In genomic region chr9:88936668-88937067, GRCh38 we compare ENCODE assay signal across 30 cellular contexts. TPM values are rescaled to one million over a fixed set of nuclear protein-coding genes. Genes with fewer than 3 reads are reported as not detected.
DNase-seq lines count a peak whose midpoint lies in the region; ATAC-seq and TF ChIP-seq lines count a peak whose summit lies in the region.
"Had no signal": no experiment of that assay in that cellular context is flagged by ENCODE, and none has a peak within 500 bp of the region (broad histone marks: within the 10 kb centered on the region; RNA-seq: fewer than 3 reads in every experiment).

No MANE protein-coding gene starts in this region.

- H3K18ac ChIP-seq in IMR-90 (ENCODE audit: low read depth, low read length), result no peak overlapping the region

- no peaks in the 10 kb centered on the region; the same call in 1 of the 2 replicates for H3K4me1 ChIP-seq in IMR-90 (ENCODE audit: control insufficient read depth, insufficient read depth, low read length)
- H3K4me1 ChIP-seq in naive thymus-derived CD4-positive, alpha-beta T cell (ENCODE audit: control insufficient read depth in 2 of 2, insufficient read depth in 2 of 2, low read length in 2 of 2), result no peaks in the 10 kb centered on the region
- H3K4me1 ChIP-seq: HAP-1, sigmoid colon had no signal

- peaks cover 0 to 4% (median 0%) of the 10 kb centered on the region in 7 donors for H3K4me1 Mint-ChIP-seq in naive thymus-derived CD4-positive, alpha-beta T cell
- H3K4me1 Mint-ChIP-seq: activated naive CD8-positive, alpha-beta T cell treated with anti-CD3 and anti-CD28 coated beads, Interleukin-2, amount 50 U/mL, for 24 hours; central memory CD8-positive, alpha-beta T cell; immature natural killer cell had no signal

- H3K27ac Mint-ChIP-seq in naive thymus-derived CD4-positive, alpha-beta T cell, result no peak overlapping the region
- H3K27ac Mint-ChIP-seq: activated CD4-positive, alpha-beta memory T cell treated with anti-CD3 and anti-CD28 coated beads for 36 hours; activated naive CD8-positive, alpha-beta T cell treated with anti-CD3 and anti-CD28 coated beads, Interleukin-2, amount 50 U/mL, for 24 hours; activated T-cell treated with anti-CD3 and anti-CD28 coated beads, Interleukin-2, amount 50 U/mL, for 72 hours; immature natural killer cell; mesothelial cell of epicardium; T-helper 1 cell treated with Interleukin-12 subunit alpha and Interleukin-12 subunit beta and Interleukin-4 antibody, amounts not matched to agents 30 μg/mL and 1 μg/mL, for 36 hours had no signal

- no peak for TF ChIP-seq RAD21 in IMR-90 (IDR thresholded peaks at IDR 0.05; ENCODE audit: low read length)

- H4K5ac ChIP-seq in IMR-90 (ENCODE audit: low read depth, low read length), result no peak overlapping the region

- H4K91ac ChIP-seq in IMR-90 (ENCODE audit: insufficient read depth, low read depth, low read length), result no peak overlapping the region

- no TSS peak for BruUV-seq in IMR-90 (replicated peaks; lab: Mats Ljungman, UMichigan)

- no peak for TF ChIP-seq POLR2A in IMR-90 (IDR thresholded peaks at IDR 0.05; ENCODE audit: low read depth, low read length)

- dilution Hi-C loops in IMR-90 (cut with HindIII; ENCODE audit: low sequenced_read_pairs, unreplicated experiment), result no loop called here

- H4K8ac ChIP-seq in IMR-90 (ENCODE audit: low read depth in 2 of 2, low read length in 2 of 2), result no peak overlapping the region

- H3K79me1 ChIP-seq in IMR-90 (ENCODE audit: low read depth in 1 of 2, low read length in 2 of 2), result no peaks in the 10 kb centered on the region

- H3K4me3 Mint-ChIP-seq in naive thymus-derived CD4-positive, alpha-beta T cell, result no peak overlapping the region
- H3K4me3 Mint-ChIP-seq: activated CD4-positive, alpha-beta memory T cell treated with anti-CD3 and anti-CD28 coated beads for 36 hours; activated naive CD8-positive, alpha-beta T cell treated with anti-CD3 and anti-CD28 coated beads, Interleukin-2, amount 50 U/mL, for 24 hours; activated T-cell treated with anti-CD3 and anti-CD28 coated beads, Interleukin-2, amount 50 U/mL, for 72 hours; central memory CD8-positive, alpha-beta T cell; immature natural killer cell; mesothelial cell of epicardium; T-helper 1 cell treated with Interleukin-12 subunit alpha and Interleukin-12 subunit beta and Interleukin-4 antibody, amounts not matched to agents 30 μg/mL and 1 μg/mL, for 36 hours had no signal

- no peaks in the 10 kb centered on the region; the same call in 1 of the 2 replicates for H3K9me1 ChIP-seq in IMR-90 (ENCODE audit: insufficient read depth, low read length)

- H4K20me1 ChIP-seq in IMR-90 (ENCODE audit: insufficient read depth, low read length), result no peaks in the 10 kb centered on the region
- H4K20me1 ChIP-seq: BLaER1 had no signal

- no peak overlapping the region for H2AK5ac ChIP-seq in IMR-90 (ENCODE audit: low read depth, low read length)

- no peak overlapping the region for H3K4me2 ChIP-seq in IMR-90 (ENCODE audit: low read depth, low read length)
- H3K4me2 ChIP-seq: BLaER1, SK-N-SH had no signal

- DNase-seq in Ammon's horn (ENCODE audit: low spot score) (peak; percentile 45), IMR-90 (peak; percentile 7), epithelial cell of esophagus (ENCODE audit: low read depth) (peak; percentile 22), NAMALWA (ENCODE audit: low spot score) (no peak), NCI-H510A (lab: John Stamatoyannopoulos, UW) (no peak)
- DNase-seq in naive thymus-derived CD4-positive, alpha-beta T cell, result no peak
- DNase-seq: activated CD4-positive, alpha-beta memory T cell treated with anti-CD3 and anti-CD28 coated beads for 36 hours; activated naive CD8-positive, alpha-beta T cell treated with anti-CD3 and anti-CD28 coated beads, Interleukin-2, amount 50 U/mL, for 24 hours; activated T-cell treated with anti-CD3 and anti-CD28 coated beads, Interleukin-2, amount 50 U/mL, for 72 hours; COR-L47; dermis blood vessel endothelial cell; DMS79; esophagus squamous epithelium; immature natural killer cell; Karpas-422; NCI-H446 treated with DMSO at 0.1 percent for 48 hours; OCI-M1; sigmoid colon; SK-N-SH; stimulated activated CD4-positive, alpha-beta T cell treated with anti-CD3 and anti-CD28 coated beads, Interleukin-12 subunit alpha, Interleukin-12 subunit beta, amount 100 ng/mL, for 4 hours; stimulated activated CD4-positive, alpha-beta T cell treated with anti-CD3 and anti-CD28 coated beads, Interleukin-2, amount 100 ng/mL, for 48 hours; stomach had no signal

- peaks cover 12% of the 10 kb centered on the region for H3K27me3 ChIP-seq in IMR-90 (ENCODE audit: control insufficient read depth, insufficient read depth, low read length)
- no peaks in the 10 kb centered on the region for H3K27me3 ChIP-seq in naive thymus-derived CD4-positive, alpha-beta T cell (ENCODE audit: control insufficient read depth in 2 of 2, insufficient read depth in 2 of 2, low read length in 2 of 2)
- H3K27me3 ChIP-seq: BLaER1, sigmoid colon, stomach had no signal

- intact Hi-C loops in IMR-90 (cut with micrococcal nuclease), result no loop called here
- intact Hi-C loops in naive thymus-derived CD4-positive, alpha-beta T cell (cut with micrococcal nuclease), result no loop called here

- peaks cover 0 to 31% (median 19%) of the 10 kb centered on the region in 5 donors for H3K27me3 Mint-ChIP-seq in naive thymus-derived CD4-positive, alpha-beta T cell

- H3K9ac ChIP-seq in IMR-90 (ENCODE audit: low read depth, low read length), result no peak overlapping the region
- H3K9ac ChIP-seq: BLaER1, SK-N-SH had no signal

- H3K4ac ChIP-seq in IMR-90 (ENCODE audit: low read depth, low read length), result no peak overlapping the region

- no peak overlapping the region for H3K23ac ChIP-seq in IMR-90 (ENCODE audit: low read depth, low read length)

- in situ Hi-C loops in IMR-90 (cut with MboI; ENCODE audit: low sequenced_read_pairs), result no loop called here

- peaks cover 0 to 15% (median 3%) of the 10 kb centered on the region in 11 donors for H3K9me3 Mint-ChIP-seq in naive thymus-derived CD4-positive, alpha-beta T cell
- H3K9me3 Mint-ChIP-seq: activated CD4-positive, alpha-beta memory T cell treated with anti-CD3 and anti-CD28 coated beads for 36 hours; activated naive CD8-positive, alpha-beta T cell treated with anti-CD3 and anti-CD28 coated beads, Interleukin-2, amount 50 U/mL, for 24 hours; activated T-cell treated with anti-CD3 and anti-CD28 coated beads, Interleukin-2, amount 50 U/mL, for 72 hours; central memory CD8-positive, alpha-beta T cell; T-helper 1 cell treated with Interleukin-12 subunit alpha and Interleukin-12 subunit beta and Interleukin-4 antibody, amounts not matched to agents 30 μg/mL and 1 μg/mL, for 36 hours had no signal

- peaks cover 2% of the 10 kb centered on the region; the same call in 1 of the 2 replicates for H3K9me3 ChIP-seq in IMR-90 (ENCODE audit: control insufficient read depth, insufficient read depth, low read length)
- H3K9me3 ChIP-seq in naive thymus-derived CD4-positive, alpha-beta T cell (ENCODE audit: control insufficient read depth in 2 of 3, low read length in 3 of 3), result no peaks in the 10 kb centered on the region
- H3K9me3 ChIP-seq: esophagus squamous epithelium, HAP-1, sigmoid colon, SK-N-SH, stomach had no signal

- CTCF ChIA-PET in IMR-90 (lab: Yijun Ruan, JAX), result interaction anchor here (0.9 kb wide), 1 partner anchor 145 kb away, joined by 3 read pairs; no protein-coding TSS in a partner anchor
- CTCF ChIA-PET in naive thymus-derived CD4-positive, alpha-beta T cell (lab: Charles Lee), result interaction anchor here (0.9 kb wide), 1 partner anchor 16 kb away, joined by 3 read pairs; no protein-coding TSS in a partner anchor

- H3K27ac ChIP-seq in IMR-90 (ENCODE audit: insufficient read depth, low read length), result no peak overlapping the region
- no peak overlapping the region for H3K27ac ChIP-seq in naive thymus-derived CD4-positive, alpha-beta T cell (ENCODE audit: low read depth, low read length)
- H3K27ac ChIP-seq: BLaER1, HL-60, sigmoid colon had no signal

- no peaks in the 10 kb centered on the region for H3K36me3 ChIP-seq in IMR-90 (ENCODE audit: control insufficient read depth, insufficient read depth, low read length)
- H3K36me3 ChIP-seq in naive thymus-derived CD4-positive, alpha-beta T cell (ENCODE audit: control insufficient read depth in 2 of 3, insufficient read depth in 3 of 3, low read length in 3 of 3), result no peaks in the 10 kb centered on the region
- H3K36me3 ChIP-seq: BLaER1, esophagus squamous epithelium, HAP-1, sigmoid colon, stomach had no signal

- H2BK20ac ChIP-seq in IMR-90 (ENCODE audit: low read depth, low read length), result no peak overlapping the region

- 0% methylated on average over 1 of the region's 5 CpGs; no CpG with 5 or more reads in 1 of the 2 experiments for WGBS in IMR-90 (ENCODE audit: extremely low coverage in 2 of 2, insufficient read length in 1 of 2), 2 experiments

- H3K56ac ChIP-seq in IMR-90 (ENCODE audit: extremely low read depth, insufficient read depth, low read length), result no peak overlapping the region

- POLR2A ChIA-PET in IMR-90 (lab: Charles Lee; ENCODE audit: unreplicated experiment), result no interaction called here
- POLR2A ChIA-PET in naive thymus-derived CD4-positive, alpha-beta T cell (lab: Charles Lee), result no interaction called here

- TF ChIP-seq CTCF in IMR-90 (conservative IDR thresholded peaks at IDR 0.05; ENCODE audit: low read depth, low read length) (no peak), epithelial cell of esophagus (IDR thresholded peaks at IDR 0.05; ENCODE audit: insufficient read depth, low read depth, low read length, missing control alignments) (no peak)

- no peak overlapping the region for H2BK15ac ChIP-seq in IMR-90 (ENCODE audit: low read depth, low read length)

- no peak for ATAC-seq in IMR-90 (ENCODE audit: low read depth)
- ATAC-seq in naive thymus-derived CD4-positive, alpha-beta T cell, result peak; percentile 62
- no peak for ATAC-seq in GM19328 (IDR thresholded peaks at IDR 0.05; ENCODE audit: unreplicated experiment)
- ATAC-seq: activated CD4-positive, CD25-positive, alpha-beta regulatory T cell treated with anti-CD3 and anti-CD28 coated beads, Interleukin-2, amount 50 U/mL, for 24 hours; activated naive CD8-positive, alpha-beta T cell treated with anti-CD3 and anti-CD28 coated beads, Interleukin-2, amount 50 U/mL, for 24 hours; activated T-cell treated with anti-CD3 and anti-CD28 coated beads, Interleukin-2, amount 50 U/mL, for 72 hours had no signal

- H3K14ac ChIP-seq in IMR-90 (replicated peaks; ENCODE audit: low read depth, low read length), result no peak overlapping the region

- no peak overlapping the region for H2AK9ac ChIP-seq in IMR-90 (replicated peaks; ENCODE audit: low read depth, low read length, poor library complexity)

- no peak overlapping the region for H2BK5ac ChIP-seq in IMR-90 (ENCODE audit: low read depth, low read length, poor library complexity, severe bottlenecking)

- no peak overlapping the region for H2AFZ ChIP-seq in IMR-90 (replicated peaks; ENCODE audit: low read length, poor library complexity)

- no peaks in the 10 kb centered on the region for H3K36me3 Mint-ChIP-seq in naive thymus-derived CD4-positive, alpha-beta T cell
- H3K36me3 Mint-ChIP-seq: activated CD4-positive, alpha-beta memory T cell treated with anti-CD3 and anti-CD28 coated beads for 36 hours; immature natural killer cell; mesothelial cell of epicardium had no signal

- H3K4me3 ChIP-seq in IMR-90 (ENCODE audit: insufficient read depth, low read depth, low read length) (no peak overlapping the region), epithelial cell of esophagus (ENCODE audit: low read length) (no peak overlapping the region)
- H3K4me3 ChIP-seq in naive thymus-derived CD4-positive, alpha-beta T cell (ENCODE audit: low read length), result no peak overlapping the region
- H3K4me3 ChIP-seq: BLaER1, esophagus squamous epithelium, HAP-1, sigmoid colon, stomach had no signal

- no peak overlapping the region for H2BK120ac ChIP-seq in IMR-90 (ENCODE audit: low read depth, low read length)

RNA-seq across cellular contexts. Expression of gene S1PR3, which starts 54.6 kb away (rescaled TPM):
- 28.7 and 31.1 TPM in 2 replicates for total RNA-seq in IMR-90 (2012; rRNA removed)
- polyA plus RNA-seq in IMR-90 (2012; rRNA removed), result 25.0 and 28.4 TPM in 2 replicates
- polyA plus RNA-seq in IMR-90 (2012; cell fraction: cytosol; rRNA removed), result 16.1 and 27.1 TPM in 2 replicates
- polyA plus RNA-seq in IMR-90 (2012; cell fraction: nucleus; rRNA removed; ENCODE audit: low replicate concordance), result 9.5 and 9.8 TPM in 2 replicates
- total RNA-seq in naive thymus-derived CD4-positive, alpha-beta T cell, result 10 to 100 TPM in 1 of 5 experiments, under 1 TPM in 2, not detected in 2; 0.19 to 26.0 (median 0.22) TPM
- not detected for polyA plus RNA-seq in naive thymus-derived CD4-positive, alpha-beta T cell

Comparison
In these comparisons a context has a peak if more than half of its experiments do, and no peak if none do; other contexts are left out.
1. DNase-seq: peak in Ammon's horn (single experiment), IMR-90 (single experiment) and epithelial cell of esophagus (single experiment); none in naive thymus-derived CD4-positive, alpha-beta T cell (0 of 9), NAMALWA (single experiment) and NCI-H510A (single experiment).